In the genomic region with DNA sequence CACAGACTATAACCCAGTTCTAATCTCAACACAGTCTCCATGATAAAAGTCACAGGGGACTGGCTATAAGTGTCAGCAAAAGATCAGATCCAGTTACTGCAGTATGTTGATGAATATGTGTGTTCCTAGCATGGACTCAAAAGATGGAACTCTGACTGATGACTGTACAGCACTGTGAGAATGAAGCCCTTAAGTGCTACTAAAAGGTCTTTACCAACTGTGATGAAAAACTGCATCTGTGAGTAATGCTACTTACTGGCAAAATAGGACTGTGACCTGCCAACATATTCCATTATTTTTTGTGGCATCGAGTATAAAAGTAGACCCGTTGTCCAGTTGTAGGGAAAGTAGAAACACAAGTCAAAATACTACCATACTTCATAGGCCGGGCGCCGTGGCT, we compare ENCODE assay signal across 25 cellular contexts.
"Had no signal": no experiment of that assay in that cellular context is flagged by ENCODE, and none has a peak within 500 bp of the region (broad histone marks: within the 10 kb centered on the region; RNA-seq: fewer than 3 reads in every experiment).

No MANE protein-coding gene starts in this region.

- H2AFZ ChIP-seq: neural progenitor cell had no signal

- H3K27me3 ChIP-seq: neural progenitor cell, neutrophil, pancreas, stomach, tibial nerve, uterus had no signal

- H3K4me3 ChIP-seq: left ventricle myocardium inferior, lung, neural progenitor cell, pancreas, prostate gland, skin epidermis, stomach, tibial nerve, uterus had no signal

- H3K9me3 ChIP-seq: left ventricle myocardium inferior, neutrophil, pancreas, prostate gland, stomach, tibial nerve, uterus had no signal

- H3K4me2 ChIP-seq: neural progenitor cell had no signal

- H3K9ac ChIP-seq: neural progenitor cell had no signal

- H3K4me1 ChIP-seq: pancreas, prostate gland, stomach, uterus had no signal

- DNase-seq: islet precursor cell; left ventricle myocardium inferior; mesendoderm; naive B cell; natural killer cell; nephron progenitor cell; occipital lobe; pancreas; posterior cingulate gyrus; retina; right cardiac atrium; stimulated activated CD4-positive, alpha-beta T cell treated with anti-CD3 and anti-CD28 coated beads, Interleukin-12 subunit alpha, Interleukin-12 subunit beta, amount 100 ng/mL, for 4 hours; stimulated activated CD4-positive, alpha-beta T cell treated with anti-CD3 and anti-CD28 coated beads, Interleukin-15, amount 100 ng/mL, for 24 hours; stimulated activated CD4-positive, alpha-beta T cell treated with anti-CD3 and anti-CD28 coated beads, Interleukin-2, amount 100 ng/mL, for 24 hours; stimulated activated CD4-positive, alpha-beta T cell treated with anti-CD3 and anti-CD28 coated beads, Interleukin-4, amount 100 ng/mL, for 1 hour; stimulated activated naive B cell treated with anti-CD40 and anti-IgM and Interleukin-4, amounts not matched to agents 10 μg/mL and 1 μg/mL and 100 μg/mL, for 72 hours; stimulated activated naive CD8-positive, alpha-beta T cell treated with anti-CD3 and anti-CD28 coated beads, Interleukin-15, Interleukin-2, amounts not matched to agents 100 U/mL and 50 U/mL, for 24 hours; stomach; uterus had no signal

- H3K27ac ChIP-seq: left ventricle myocardium inferior, neural progenitor cell, neutrophil, pancreas, prostate gland, stomach, tibial nerve, uterus had no signal

- H3K36me3 ChIP-seq: left ventricle myocardium inferior, neural progenitor cell, neutrophil, pancreas, prostate gland, stomach, tibial nerve, uterus had no signal
